ENCODE assay signal across 8 cellular contexts in the genomic region with DNA sequence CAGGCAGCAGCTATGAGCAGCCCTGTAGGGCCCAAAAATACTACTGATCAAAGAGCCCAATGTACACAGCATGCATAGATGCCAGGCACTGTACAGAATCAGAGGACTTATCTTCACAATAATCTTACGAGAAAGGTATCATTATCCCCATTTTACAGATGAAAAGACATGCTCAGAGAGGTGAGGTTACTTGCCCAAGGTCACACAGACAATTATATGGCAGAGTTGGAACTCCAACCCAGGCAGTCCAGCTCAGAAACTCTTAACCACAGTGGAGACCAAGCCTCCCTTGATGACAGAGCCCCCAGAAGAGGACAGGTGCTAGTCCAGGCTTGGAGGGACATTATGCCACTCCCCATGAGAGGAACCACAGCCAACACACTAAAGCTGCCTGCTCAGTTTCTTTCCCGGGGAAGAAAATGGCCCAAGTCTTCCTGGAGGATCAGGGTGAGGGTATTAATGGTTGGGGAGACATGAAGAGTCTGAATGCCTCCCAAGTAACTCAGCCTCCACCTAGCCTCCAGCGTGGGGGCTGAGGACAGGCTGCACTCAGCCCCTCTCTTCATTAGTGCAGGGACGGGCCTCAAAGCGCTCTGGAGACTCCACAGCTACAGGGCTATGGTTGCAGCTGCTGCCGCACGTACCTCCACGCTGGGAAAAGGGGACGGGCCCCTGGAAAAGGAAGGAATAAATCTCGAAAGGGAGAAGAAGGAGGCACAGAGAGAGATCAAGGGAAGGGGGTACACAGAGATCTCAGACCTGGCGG. TPM values are rescaled to one million over a fixed set of nuclear protein-coding genes. Genes with fewer than 3 reads are reported as not detected.
DNase-seq lines count a peak whose midpoint lies in the region; ATAC-seq and TF ChIP-seq lines count a peak whose summit lies in the region.

No MANE protein-coding gene starts in this region.

- H3K27me3 Mint-ChIP-seq in activated T-helper 17 cell treated with anti-CD3 and anti-CD28 coated beads, Interleukin-2, amount 50 U/mL, for 72 hours: no peaks in the 10 kb centered on the region

- H3K9me3 ChIP-seq in iPS DF 6.9 (ENCODE audit: control insufficient read depth, insufficient read depth, low read length) (no peaks in the 10 kb centered on the region), spleen (no peaks in the 10 kb centered on the region)

- H3K27ac Mint-ChIP-seq in activated T-helper 17 cell treated with anti-CD3 and anti-CD28 coated beads, Interleukin-2, amount 50 U/mL, for 72 hours: peak overlapping the region; percentile 90

- TF ChIP-seq POLR2A in spleen (IDR thresholded peaks at IDR 0.05): no peak

- H3K4me1 Mint-ChIP-seq in activated T-helper 17 cell treated with anti-CD3 and anti-CD28 coated beads, Interleukin-2, amount 50 U/mL, for 72 hours: peaks cover 31% of the 10 kb centered on the region

- WGBS in iPS DF 6.9 (ENCODE audit: insufficient coverage, insufficient read length): no CpG with 5 or more reads among the region's 11 CpGs
- 19 to 31% (median 23%) methylated on average over 9 to 11 of the region's 11 CpGs for WGBS in spleen, 5 donors

- intact Hi-C loops in spleen (cut with DNase I; ENCODE audit: low total_unique reads): no loop called here

- H3K4me1 ChIP-seq in iPS DF 6.9 (ENCODE audit: control insufficient read depth, insufficient read depth, low read length) (peaks cover 1% of the 10 kb centered on the region; the same call in 1 of the 2 replicates), spleen (peaks cover 38 to 77% (median 60%) of the 10 kb centered on the region in 6 donors)

- H3K27ac ChIP-seq in iPS DF 6.9 (ENCODE audit: low read length): no peak overlapping the region
- peak overlapping the region; percentile 42 to 91 (median 86) for H3K27ac ChIP-seq in spleen

- H3K4me3 ChIP-seq in iPS DF 6.9 (ENCODE audit: low read length) (peak overlapping the region; percentile 60; the same call in 1 of the 2 replicates), spleen (peak overlapping the region; percentile 67 to 99 (median 91))

- no peak for TF ChIP-seq CTCF in spleen (IDR thresholded peaks at IDR 0.05 in 8 of 11, conservative IDR thresholded peaks at IDR 0.05 in 3 of 11)

- peaks cover 56% of the 10 kb centered on the region for H3K36me3 Mint-ChIP-seq in activated T-helper 17 cell treated with anti-CD3 and anti-CD28 coated beads, Interleukin-2, amount 50 U/mL, for 72 hours (ENCODE audit: low read depth)

- peak; percentile 60 for DNase-seq in AG08396 (ENCODE audit: low spot score)
- DNase-seq in HEK293T (ENCODE audit: extremely low spot score): peak; percentile 14
- DNase-seq in iPS DF 6.9 (ENCODE audit: low read depth, low spot score): no peak
- DNase-seq in spleen: peak; percentile 76
- DNase-seq in DMS153 (lab: John Stamatoyannopoulos, UW): no peak
- no peak for DNase-seq in activated CD4-positive, alpha-beta T cell treated with anti-CD3 and anti-CD28 coated beads for 48 hours

- ATAC-seq in activated T-helper 17 cell treated with anti-CD3 and anti-CD28 coated beads, Interleukin-2, amount 50 U/mL, for 72 hours (replicated peaks): no peak
- ATAC-seq in GM18861 (IDR thresholded peaks at IDR 0.05; ENCODE audit: unreplicated experiment): no peak

- H3K27me3 ChIP-seq in iPS DF 6.9 (ENCODE audit: control insufficient read depth, insufficient read depth, low read length) (no peaks in the 10 kb centered on the region), spleen (replicated peaks in 1 of 7) (no peaks in the 10 kb centered on the region)

- no peaks in the 10 kb centered on the region for H3K9me3 Mint-ChIP-seq in activated T-helper 17 cell treated with anti-CD3 and anti-CD28 coated beads, Interleukin-2, amount 50 U/mL, for 72 hours

- peak overlapping the region; percentile 96 for H3K4me3 Mint-ChIP-seq in activated T-helper 17 cell treated with anti-CD3 and anti-CD28 coated beads, Interleukin-2, amount 50 U/mL, for 72 hours

- CTCF ChIA-PET in HEK293T (lab: Yijun Ruan, JAX): interaction anchor here (0.5 to 1.0 kb wide), 5 partner anchors 11 to 68 kb away, joined by 3 to 6 read pairs (median 3); a partner anchor contains a TSS

- peaks cover 16% of the 10 kb centered on the region for H3K36me3 ChIP-seq in iPS DF 6.9 (ENCODE audit: control insufficient read depth, insufficient read depth, low read length)
- peaks cover 0 to 47% (median 40%) of the 10 kb centered on the region in 6 donors for H3K36me3 ChIP-seq in spleen

- POLR2A ChIA-PET in HEK293T (lab: Yijun Ruan, JAX): interaction anchor here (0.8 to 7.0 kb wide), 4 partner anchors 20 to 94 kb away, joined by 3 to 35 read pairs (median 4); a partner anchor contains a TSS

TF ChIP-seq in HEK293T, 16 proteins besides CTCF, POLR2A, EP300 and RAD21:
- TF ChIP-seq FOXA1 (IDR thresholded peaks at IDR 0.05): no peak
- no peak for TF ChIP-seq TARDBP (IDR thresholded peaks at IDR 0.05)
- no peak for TF ChIP-seq ELF4 (IDR thresholded peaks at IDR 0.05)
- no peak for TF ChIP-seq SUZ12 (IDR thresholded peaks at IDR 0.05)
- TF ChIP-seq ARNT (IDR thresholded peaks at IDR 0.05): no peak
- TF ChIP-seq ZNF384 (IDR thresholded peaks at IDR 0.05): no peak
- TF ChIP-seq L3MBTL2 (conservative IDR thresholded peaks at IDR 0.05): no peak
- TF ChIP-seq FOXM1 (IDR thresholded peaks at IDR 0.05; ENCODE audit: borderline replicate concordance): no peak
- TF ChIP-seq, protein P1, sequence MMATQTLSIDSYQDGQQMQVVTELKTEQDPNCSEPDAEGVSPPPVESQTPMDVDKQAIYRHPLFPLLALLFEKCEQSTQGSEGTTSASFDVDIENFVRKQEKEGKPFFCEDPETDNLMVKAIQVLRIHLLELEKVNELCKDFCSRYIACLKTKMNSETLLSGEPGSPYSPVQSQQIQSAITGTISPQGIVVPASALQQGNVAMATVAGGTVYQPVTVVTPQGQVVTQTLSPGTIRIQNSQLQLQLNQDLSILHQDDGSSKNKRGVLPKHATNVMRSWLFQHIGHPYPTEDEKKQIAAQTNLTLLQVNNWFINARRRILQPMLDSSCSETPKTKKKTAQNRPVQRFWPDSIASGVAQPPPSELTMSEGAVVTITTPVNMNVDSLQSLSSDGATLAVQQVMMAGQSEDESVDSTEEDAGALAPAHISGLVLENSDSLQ (IDR thresholded peaks at IDR 0.05): no peak
- TF ChIP-seq LEF1 (IDR thresholded peaks at IDR 0.05; ENCODE audit: borderline replicate concordance): no peak
- no peak for TF ChIP-seq NFRKB (IDR thresholded peaks at IDR 0.05)
- no peak for TF ChIP-seq FOXK2 (IDR thresholded peaks at IDR 0.05)
- no peak for TF ChIP-seq SP1 (IDR thresholded peaks at IDR 0.05)
- no peak for TF ChIP-seq CTBP1 (IDR thresholded peaks at IDR 0.05; ENCODE audit: borderline replicate concordance)
- TF ChIP-seq BHLHE40 (IDR thresholded peaks at IDR 0.05; ENCODE audit: borderline replicate concordance): no peak
- TF ChIP-seq HDGF (IDR thresholded peaks at IDR 0.05; ENCODE audit: borderline replicate concordance): no peak

RNA-seq across cellular contexts. Expression of a gene that starts 0.8 kb away (rescaled TPM):
- 10 to 100 TPM; 39.1 to 67.7 TPM for total RNA-seq in activated T-helper 17 cell treated with anti-CD3 and anti-CD28 coated beads, Interleukin-2, amount 50 U/mL, for 72 hours
- 10 to 100 TPM; 41.5 to 76.0 (median 65.7) TPM for total RNA-seq in spleen
- 10 to 100 TPM; 52.9 to 68.6 (median 59.1) TPM for polyA plus RNA-seq in spleen

RNA-seq across cellular contexts. Expression of a gene that starts 19.7 kb away (rescaled TPM):
- total RNA-seq in activated T-helper 17 cell treated with anti-CD3 and anti-CD28 coated beads, Interleukin-2, amount 50 U/mL, for 72 hours: 10 to 100 TPM; 33.2 to 38.9 TPM
- total RNA-seq in spleen: 10 to 100 TPM; 43.7 to 77.6 (median 56.4) TPM
- 10 to 100 TPM; 13.3 to 21.4 (median 17.6) TPM for polyA plus RNA-seq in spleen

RNA-seq across cellular contexts. Expression of a gene that starts 25.1 kb away (rescaled TPM):
- 100 to 1,000 TPM in 1 of 2 donors, 10 to 100 TPM in 1; 55.0 to 335 TPM for total RNA-seq in activated T-helper 17 cell treated with anti-CD3 and anti-CD28 coated beads, Interleukin-2, amount 50 U/mL, for 72 hours
- 10 to 100 TPM; 18.1 to 64.4 (median 40.3) TPM for total RNA-seq in spleen
- polyA plus RNA-seq in spleen: 10 to 100 TPM; 16.9 to 24.8 (median 19.1) TPM

RNA-seq across cellular contexts. Expression of a gene that starts 45.5 kb away (rescaled TPM):
- total RNA-seq in activated T-helper 17 cell treated with anti-CD3 and anti-CD28 coated beads, Interleukin-2, amount 50 U/mL, for 72 hours: not detected
- not detected for total RNA-seq in spleen
- not detected for polyA plus RNA-seq in spleen

RNA-seq across cellular contexts. Expression of a gene that starts 47.2 kb away (rescaled TPM):
- total RNA-seq in activated T-helper 17 cell treated with anti-CD3 and anti-CD28 coated beads, Interleukin-2, amount 50 U/mL, for 72 hours: 100 to 1,000 TPM; 140 to 195 TPM
- 10 to 100 TPM in 5 of 7 donors, 1 to 10 TPM in 2; 6.2 to 19.7 (median 14.3) TPM for total RNA-seq in spleen
- polyA plus RNA-seq in spleen: 10 to 100 TPM in 2 of 3 donors, 1 to 10 TPM in 1; 9.6 to 18.0 (median 14.9) TPM

Comparison
In these comparisons a context has a peak if more than half of its experiments do, and no peak if none do; other contexts are left out.
1. DNase-seq: peak in AG08396 (single experiment), HEK293T (single experiment) and spleen (single experiment); none in iPS DF 6.9 (single experiment), DMS153 (single experiment) and activated CD4-positive, alpha-beta T cell treated with anti-CD3 and anti-CD28 coated beads for 48 hours (single experiment).